In the genomic region with DNA sequence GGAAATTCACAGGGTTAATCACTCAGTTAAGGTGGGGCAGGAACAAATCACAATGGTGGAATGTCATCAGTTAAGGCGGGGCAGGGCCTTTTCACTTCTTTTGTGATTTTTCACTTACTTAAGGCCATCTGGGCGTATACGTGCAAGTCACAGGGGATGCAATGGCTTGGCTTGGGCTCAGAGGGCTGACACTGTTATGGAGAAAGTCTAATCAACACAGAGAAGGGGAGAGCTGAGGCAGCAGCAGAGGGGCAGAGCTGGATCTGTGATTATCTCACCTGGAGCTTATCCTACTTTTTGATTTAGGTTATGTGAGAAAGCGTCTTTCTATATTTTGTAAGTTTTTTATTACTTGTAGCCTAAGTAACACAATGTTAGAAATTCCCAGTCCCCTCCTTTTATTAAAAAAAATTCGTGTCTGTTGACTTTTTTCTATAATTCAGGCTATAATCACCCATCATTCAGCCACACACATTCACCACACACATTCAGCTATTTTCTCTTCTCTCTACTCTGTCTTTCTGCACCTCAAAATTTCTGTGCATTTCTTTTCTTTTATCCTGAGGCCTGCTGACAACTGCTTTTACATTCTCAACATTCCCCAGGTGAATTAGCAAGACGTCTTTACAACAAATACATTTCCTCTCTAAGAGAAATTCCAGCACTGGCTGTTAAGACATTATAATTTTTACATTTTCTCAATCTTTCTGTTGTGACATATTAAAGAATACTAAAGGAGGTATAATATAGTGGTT, we compare ENCODE assay signal across 31 cellular contexts.
DNase-seq lines count a peak whose midpoint lies in the region; ATAC-seq and TF ChIP-seq lines count a peak whose summit lies in the region.
"Had no signal": no experiment of that assay in that cellular context is flagged by ENCODE, and none has a peak within 500 bp of the region (broad histone marks: within the 10 kb centered on the region; RNA-seq: fewer than 3 reads in every experiment).

No MANE protein-coding gene starts in this region.

- H3K9me3 ChIP-seq in ES-I3 (ENCODE audit: control insufficient read depth, insufficient read depth, low read length): no peaks in the 10 kb centered on the region
- no peaks in the 10 kb centered on the region for H3K9me3 ChIP-seq in SJSA1 (replicated peaks)
- no peaks in the 10 kb centered on the region for H3K9me3 ChIP-seq in osteoblast (ENCODE audit: low read depth, low read length)
- H3K9me3 ChIP-seq in testis: no peaks in the 10 kb centered on the region
- H3K9me3 ChIP-seq: colonic mucosa, Peyer's patch, right lobe of liver, thoracic aorta, uterus had no signal

- no peak for TF ChIP-seq POLR2A in testis (IDR thresholded peaks at IDR 0.05)

- TF ChIP-seq CTCF in glutamatergic neuron (IDR thresholded peaks at IDR 0.05; ENCODE audit: partially characterized antibody, unreplicated experiment): no peak
- TF ChIP-seq CTCF in osteoblast (IDR thresholded peaks at IDR 0.05; ENCODE audit: extremely low read depth, low read depth, low read length): no peak
- no peak for TF ChIP-seq CTCF in omental fat pad (IDR thresholded peaks at IDR 0.05)
- no peak for TF ChIP-seq CTCF in natural killer cell (IDR thresholded peaks at IDR 0.05)
- no peak for TF ChIP-seq CTCF in testis (IDR thresholded peaks at IDR 0.05)

- no peak for ATAC-seq in omental fat pad (ENCODE audit: low FRiP score)
- ATAC-seq in natural killer cell: no peak
- no peak for ATAC-seq in activated CD8-positive, alpha-beta T cell treated with anti-CD3 and anti-CD28 coated beads, Interleukin-2, amount 10 ng/mL, durations not matched to agents 7 days and 5 days
- ATAC-seq: activated naive CD4-positive, alpha-beta T cell treated with anti-CD3 and anti-CD28 coated beads, Interleukin-2, amount 50 U/mL, for 72 hours; right lobe of liver had no signal

- WGBS in testis, 2 donors: 81 to 82% methylated on average over 6 of the region's 6 CpGs

- H3K27me3 ChIP-seq in SJSA1 (replicated peaks) (no peaks in the 10 kb centered on the region), osteoblast (ENCODE audit: insufficient read depth, low read length) (no peaks in the 10 kb centered on the region), testis (no peaks in the 10 kb centered on the region)
- H3K27me3 ChIP-seq: colonic mucosa, Peyer's patch, right lobe of liver, uterus had no signal

- peak overlapping the region; percentile 76 for H3K27ac Mint-ChIP-seq in glutamatergic neuron (ENCODE audit: unreplicated experiment)
- H3K27ac Mint-ChIP-seq in natural killer cell: no peak overlapping the region
- no peak overlapping the region for H3K27ac Mint-ChIP-seq in activated CD8-positive, alpha-beta T cell treated with anti-CD3 and anti-CD28 coated beads, Interleukin-2, amount 10 ng/mL, durations not matched to agents 7 days and 5 days
- H3K27ac Mint-ChIP-seq: activated naive CD4-positive, alpha-beta T cell treated with anti-CD3 and anti-CD28 coated beads, Interleukin-2, amount 50 U/mL, for 72 hours; progenitor cell of endocrine pancreas; stimulated activated naive CD8-positive, alpha-beta T cell treated with anti-CD3 and anti-CD28 coated beads, Interleukin-15, Interleukin-2, amounts not matched to agents 100 ng/mL and 50 ng/mL, for 24 hours had no signal

- no peak overlapping the region for H3K4me2 ChIP-seq in osteoblast (ENCODE audit: insufficient read depth, low read length)

- H3K9me3 Mint-ChIP-seq in glutamatergic neuron (ENCODE audit: unreplicated experiment): peaks cover 2% of the 10 kb centered on the region
- H3K9me3 Mint-ChIP-seq in natural killer cell: peaks cover 4 to 5% of the 10 kb centered on the region in 2 donors
- H3K9me3 Mint-ChIP-seq in activated CD8-positive, alpha-beta T cell treated with anti-CD3 and anti-CD28 coated beads, Interleukin-2, amount 10 ng/mL, durations not matched to agents 7 days and 5 days (ENCODE audit: insufficient read depth): no peaks in the 10 kb centered on the region
- H3K9me3 Mint-ChIP-seq: activated naive CD4-positive, alpha-beta T cell treated with anti-CD3 and anti-CD28 coated beads, Interleukin-2, amount 50 U/mL, for 72 hours; neural crest cell; stimulated activated naive CD8-positive, alpha-beta T cell treated with anti-CD3 and anti-CD28 coated beads, Interleukin-15, Interleukin-2, amounts not matched to agents 100 ng/mL and 50 ng/mL, for 24 hours had no signal

- no peaks in the 10 kb centered on the region for H3K79me2 ChIP-seq in osteoblast (ENCODE audit: insufficient read depth, low read length)

- DNase-seq in SJSA1 (ENCODE audit: low read depth in 1 of 2, low spot score in 2 of 2): no peak
- DNase-seq in glutamatergic neuron: no peak
- no peak for DNase-seq in osteoblast (ENCODE audit: insufficient read length, low spot score, missing footprints)
- no peak for DNase-seq in omental fat pad (ENCODE audit: low spot score)
- no peak for DNase-seq in natural killer cell
- DNase-seq in testis: no peak
- DNase-seq in activated CD8-positive, alpha-beta T cell treated with anti-CD3 and anti-CD28 coated beads, Interleukin-2, amount 10 ng/mL, durations not matched to agents 7 days and 5 days: no peak
- DNase-seq: activated CD4-positive, alpha-beta T cell treated with anti-CD3 and anti-CD28 coated beads for 48 hours; colonic mucosa; DMS153; effector CD8-positive, alpha-beta T cell; H7; head of caudate nucleus; Kasumi-1; MV-4-11; NCI-H1436 treated with DMSO at 0.1 percent for 48 hours; NCI-H774; Peyer's patch; right lobe of liver; SIG-M5; stimulated activated CD8-positive, alpha-beta memory T cell treated with anti-CD3 and anti-CD28 coated beads, Interleukin-4, amount 100 ng/mL, for 48 hours; uterus had no signal

- POLR2A ChIA-PET in activated CD8-positive, alpha-beta T cell treated with anti-CD3 and anti-CD28 coated beads, Interleukin-2, amount 10 ng/mL, durations not matched to agents 7 days and 5 days (lab: Charles Lee): no interaction called here

- H2AFZ ChIP-seq in osteoblast (ENCODE audit: low read length): no peak overlapping the region

- H3K4me1 Mint-ChIP-seq in glutamatergic neuron (ENCODE audit: low read depth, unreplicated experiment) (peaks cover 22% of the 10 kb centered on the region), natural killer cell (no peaks in the 10 kb centered on the region)
- H3K4me1 Mint-ChIP-seq in activated CD8-positive, alpha-beta T cell treated with anti-CD3 and anti-CD28 coated beads, Interleukin-2, amount 10 ng/mL, durations not matched to agents 7 days and 5 days (ENCODE audit: low read depth): no peaks in the 10 kb centered on the region

- H3K27me3 Mint-ChIP-seq in glutamatergic neuron (ENCODE audit: unreplicated experiment) (no peaks in the 10 kb centered on the region), natural killer cell (ENCODE audit: low read depth in 2 of 2) (no peaks in the 10 kb centered on the region)
- no peaks in the 10 kb centered on the region for H3K27me3 Mint-ChIP-seq in activated CD8-positive, alpha-beta T cell treated with anti-CD3 and anti-CD28 coated beads, Interleukin-2, amount 10 ng/mL, durations not matched to agents 7 days and 5 days (ENCODE audit: low read depth)
- H3K27me3 Mint-ChIP-seq: progenitor cell of endocrine pancreas; stimulated activated naive CD8-positive, alpha-beta T cell treated with anti-CD3 and anti-CD28 coated beads, Interleukin-15, Interleukin-2, amounts not matched to agents 100 ng/mL and 50 ng/mL, for 24 hours had no signal

- intact Hi-C loops in natural killer cell (cut with micrococcal nuclease) (no loop called here), testis (cut with DNase I; ENCODE audit: low total_unique reads) (no loop called here)

- H3K4me1 ChIP-seq in ES-I3 (ENCODE audit: insufficient read depth, low read length) (peaks cover 19% of the 10 kb centered on the region; the same call in 1 of the 2 replicates), SJSA1 (replicated peaks) (peaks cover 20% of the 10 kb centered on the region), osteoblast (ENCODE audit: insufficient read depth, low read length) (peaks cover 11% of the 10 kb centered on the region), testis (no peaks in the 10 kb centered on the region)
- H3K4me1 ChIP-seq: colonic mucosa, Peyer's patch, right lobe of liver, uterus had no signal

- CTCF ChIA-PET in activated CD8-positive, alpha-beta T cell treated with anti-CD3 and anti-CD28 coated beads, Interleukin-2, amount 10 ng/mL, durations not matched to agents 7 days and 5 days (lab: Charles Lee): no interaction called here

- H3K4me3 Mint-ChIP-seq in glutamatergic neuron (ENCODE audit: unreplicated experiment) (no peak overlapping the region), natural killer cell (no peak overlapping the region)
- no peak overlapping the region for H3K4me3 Mint-ChIP-seq in activated CD8-positive, alpha-beta T cell treated with anti-CD3 and anti-CD28 coated beads, Interleukin-2, amount 10 ng/mL, durations not matched to agents 7 days and 5 days
- H3K4me3 Mint-ChIP-seq: neural crest cell; stimulated activated naive CD8-positive, alpha-beta T cell treated with anti-CD3 and anti-CD28 coated beads, Interleukin-15, Interleukin-2, amounts not matched to agents 100 ng/mL and 50 ng/mL, for 24 hours had no signal

- H3K27ac ChIP-seq in SJSA1 (peak overlapping the region; percentile 60), osteoblast (ENCODE audit: low read depth, low read length) (peak overlapping the region; percentile 50), testis (no peak overlapping the region)
- H3K27ac ChIP-seq: colonic mucosa, HL-60, Peyer's patch, right lobe of liver, thoracic aorta, uterus, VCaP had no signal

- peak overlapping the region; percentile 15; the same call in 1 of the 2 replicates for H3K9ac ChIP-seq in ES-I3 (ENCODE audit: low read depth, low read length)

- no peaks in the 10 kb centered on the region for H4K20me1 ChIP-seq in osteoblast (ENCODE audit: insufficient read depth, low read length)

- H3K36me3 Mint-ChIP-seq in glutamatergic neuron (ENCODE audit: unreplicated experiment): no peaks in the 10 kb centered on the region
- H3K36me3 Mint-ChIP-seq in natural killer cell: no peaks in the 10 kb centered on the region
- H3K36me3 Mint-ChIP-seq in activated CD8-positive, alpha-beta T cell treated with anti-CD3 and anti-CD28 coated beads, Interleukin-2, amount 10 ng/mL, durations not matched to agents 7 days and 5 days (ENCODE audit: low read depth): no peaks in the 10 kb centered on the region
- H3K36me3 Mint-ChIP-seq: activated naive CD4-positive, alpha-beta T cell treated with anti-CD3 and anti-CD28 coated beads, Interleukin-2, amount 50 U/mL, for 72 hours had no signal

- no peak overlapping the region for H3K4me3 ChIP-seq in SJSA1
- H3K4me3 ChIP-seq in osteoblast (ENCODE audit: insufficient read depth, low read length): no peak overlapping the region
- H3K4me3 ChIP-seq in testis: no peak overlapping the region
- H3K4me3 ChIP-seq: colonic mucosa, lung, Peyer's patch, right lobe of liver, thoracic aorta, uterus had no signal

- H3K36me3 ChIP-seq in ES-I3 (ENCODE audit: insufficient read depth, low read length) (no peaks in the 10 kb centered on the region), SJSA1 (no peaks in the 10 kb centered on the region), osteoblast (ENCODE audit: insufficient read depth, low read length) (no peaks in the 10 kb centered on the region), testis (ENCODE audit: low read depth, missing control alignments) (no peaks in the 10 kb centered on the region)
- H3K36me3 ChIP-seq: colonic mucosa, Peyer's patch, right lobe of liver, thoracic aorta, uterus had no signal

Comparison
In these comparisons a context has a peak if more than half of its experiments do, and no peak if none do; other contexts are left out.
1. H3K27ac ChIP-seq: peak in SJSA1 (single experiment) and osteoblast (single experiment); none in testis (0 of 2).